Comparison of ENCODE assay signal across 8 cellular contexts in the genomic region with DNA sequence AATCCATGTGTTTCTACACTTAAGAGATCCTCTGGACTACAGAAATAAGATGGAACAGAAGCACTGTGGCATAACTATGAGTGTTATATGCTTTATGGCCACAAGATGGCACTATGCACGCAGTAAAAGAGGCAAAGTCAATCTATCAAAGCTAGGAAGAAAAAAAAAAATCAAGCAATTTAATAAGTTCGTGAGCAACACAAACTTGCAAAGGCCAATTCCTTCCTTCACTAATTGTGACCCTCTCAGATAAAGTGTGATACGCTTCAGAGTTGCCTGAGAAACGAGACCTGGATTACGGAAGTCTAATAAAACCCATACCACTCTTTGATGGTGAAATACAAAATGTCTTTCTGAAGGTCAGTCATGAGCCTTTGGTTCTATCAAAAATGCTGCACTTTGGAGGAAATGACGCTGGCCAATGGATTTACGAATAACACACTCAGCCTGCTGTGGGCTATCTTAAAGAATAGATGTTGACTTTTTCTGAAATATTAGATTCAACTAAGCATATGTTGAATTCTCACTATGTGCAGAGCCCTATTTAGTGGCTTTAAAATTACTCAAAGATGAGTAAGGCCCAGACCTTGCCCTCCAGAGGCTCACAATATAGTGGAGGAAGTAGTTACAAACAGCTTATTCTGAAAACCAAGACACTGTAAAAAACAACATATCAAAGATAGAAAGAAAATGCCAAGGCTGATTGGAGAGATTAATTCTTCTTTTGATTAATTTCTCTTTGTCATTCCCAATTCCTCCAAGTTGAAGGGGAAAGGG. TPM values are rescaled to one million over a fixed set of nuclear protein-coding genes. Genes with fewer than 3 reads are reported as not detected.
DNase-seq lines count a peak whose midpoint lies in the region; ATAC-seq and TF ChIP-seq lines count a peak whose summit lies in the region.

No MANE protein-coding gene starts in this region.

- H3K27ac ChIP-seq in cardiac muscle cell: no peak overlapping the region
- no peak overlapping the region for H3K27ac ChIP-seq in psoas muscle

- H3K9me3 ChIP-seq in cardiac muscle cell (ENCODE audit: low read depth) (no peaks in the 10 kb centered on the region), psoas muscle (no peaks in the 10 kb centered on the region)

- H3K4me3 ChIP-seq in cardiac muscle cell (no peak overlapping the region), psoas muscle (no peak overlapping the region)

- H3K27me3 ChIP-seq in cardiac muscle cell (no peaks in the 10 kb centered on the region), psoas muscle (ENCODE audit: insufficient read depth in 3 of 3, low read length in 2 of 3) (no peaks in the 10 kb centered on the region)

- TF ChIP-seq CTCF in cardiac muscle cell (IDR thresholded peaks at IDR 0.05; ENCODE audit: low read depth, low read length): peak; percentile 70
- TF ChIP-seq CTCF in psoas muscle (IDR thresholded peaks at IDR 0.05): peak; percentile 86

- ATAC-seq in GM18505 (IDR thresholded peaks at IDR 0.05; ENCODE audit: unreplicated experiment) (peak; percentile 58), HG03135 (IDR thresholded peaks at IDR 0.05; ENCODE audit: unreplicated experiment) (peak; percentile 67), psoas muscle (peak; percentile 65 to 88 (median 71)), HG02970 (IDR thresholded peaks at IDR 0.05; ENCODE audit: low FRiP score, unreplicated experiment) (no peak)

- DNase-seq in CD1c-positive myeloid dendritic cell (ENCODE audit: extremely low spot score) (peak; percentile 71), NCI-H526 treated with DMSO at 0.1 percent for 48 hours (lab: John Stamatoyannopoulos, UW) (peak; percentile 32), cardiac muscle cell (ENCODE audit: low read depth in 1 of 2, low spot score in 1 of 2) (peak; percentile 68 to 84), psoas muscle (no peak)
- peak; percentile 19 for DNase-seq in activated gamma-delta T cell treated with anti-CD3 and anti-CD28 coated beads, Interleukin-2, amount 50 U/mL, for 16 hours (ENCODE audit: low read depth)

- intact Hi-C loops in psoas muscle (cut with DNase I): loop anchor here (1.0 to 5.0 kb wide), 5 partner anchors 166 to 421 kb away; no protein-coding TSS in a partner anchor

- H3K4me1 ChIP-seq in cardiac muscle cell (ENCODE audit: low read depth) (no peaks in the 10 kb centered on the region), psoas muscle (no peaks in the 10 kb centered on the region)

- TF ChIP-seq POLR2A in GM18505 (IDR thresholded peaks at IDR 0.05; ENCODE audit: borderline replicate concordance, extremely low read depth, insufficient read depth, insufficient read length): no peak

- 18 to 22% (median 19%) methylated on average over 7 of the region's 7 CpGs for WGBS in psoas muscle, 3 donors

- H3K36me3 ChIP-seq in cardiac muscle cell: no peaks in the 10 kb centered on the region
- H3K36me3 ChIP-seq in psoas muscle (ENCODE audit: insufficient read depth in 1 of 2, low read depth in 1 of 2): no peaks in the 10 kb centered on the region

RNA-seq across cellular contexts. Expression of a gene that starts 35.5 kb away (rescaled TPM):
- total RNA-seq in cardiac muscle cell (0.98 TPM in 1 of 2 replicates, not detected in the other), psoas muscle (not detected)
- polyA plus RNA-seq in cardiac muscle cell (2.7 TPM in 1 of 2 replicates, not detected in the other), psoas muscle (under 1 TPM in 2 of 3 donors, not detected in 1; 0.21 to 0.25 TPM)

RNA-seq across cellular contexts. Expression of a gene that starts 58.2 kb away (rescaled TPM):
- total RNA-seq in cardiac muscle cell (27.6 and 45.3 TPM in 2 replicates), psoas muscle (1 to 10 TPM in 2 of 4 donors, under 1 TPM in 2; 0.76 to 1.8 (median 1.2) TPM)
- polyA plus RNA-seq in cardiac muscle cell (34.1 and 55.1 TPM in 2 replicates), psoas muscle (under 1 TPM; 0.33 to 0.95 (median 0.93) TPM)

Comparison
In these comparisons a context has a peak if more than half of its experiments do, and no peak if none do; other contexts are left out.
1. DNase-seq: peak in CD1c-positive myeloid dendritic cell (single experiment), NCI-H526 treated with DMSO at 0.1 percent for 48 hours (single experiment), activated gamma-delta T cell treated with anti-CD3 and anti-CD28 coated beads, Interleukin-2, amount 50 U/mL, for 16 hours (single experiment) and cardiac muscle cell (2 of 2); none in psoas muscle (0 of 2).
2. RNA of a gene that starts 58.2 kb away (total RNA-seq): 27.6 to 45.3 TPM in cardiac muscle cell; 0.76 to 1.8 TPM in psoas muscle; every median in the first group is over 10 times any median in the second.